In the genomic region with DNA sequence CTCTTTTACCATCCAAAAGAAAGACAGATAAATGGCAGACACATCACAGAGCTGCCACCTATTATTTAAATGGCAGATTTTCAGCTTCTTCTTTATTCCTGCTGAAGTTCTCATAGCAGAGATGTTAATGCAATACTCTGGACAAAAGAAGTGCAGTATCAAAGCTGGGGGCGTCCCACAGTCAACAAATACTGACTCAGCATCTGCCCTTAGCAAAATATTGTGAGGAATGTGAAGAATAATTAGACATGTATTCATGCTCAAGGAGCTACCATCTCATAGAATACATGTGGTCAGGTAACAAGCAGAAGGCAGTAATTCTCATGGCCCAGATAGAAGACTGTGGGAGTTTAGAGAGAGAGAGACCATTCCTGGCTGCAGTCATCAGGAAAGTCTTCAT, we compare ENCODE assay signal across 26 cellular contexts.
DNase-seq lines count a peak whose midpoint lies in the region; ATAC-seq, FAIRE-seq and TF ChIP-seq lines count a peak whose summit lies in the region.
"Had no signal": no experiment of that assay in that cellular context is flagged by ENCODE, and none has a peak within 500 bp of the region (broad histone marks: within the 10 kb centered on the region; RNA-seq: fewer than 3 reads in every experiment).

No MANE protein-coding gene starts in this region.

- POLR2A ChIA-PET in IMR-90 (lab: Charles Lee; ENCODE audit: unreplicated experiment): no interaction called here
- POLR2A ChIA-PET in K562 (lab: Yijun Ruan, JAX): no interaction called here

- H3K23ac ChIP-seq in IMR-90 (ENCODE audit: low read depth, low read length): no peak overlapping the region

- no peak overlapping the region for H3K9ac ChIP-seq in IMR-90 (ENCODE audit: low read depth, low read length)
- no peak overlapping the region for H3K9ac ChIP-seq in K562 (ENCODE audit: insufficient read depth in 1 of 2, low read depth in 2 of 2, low read length in 2 of 2)
- H3K9ac ChIP-seq: BLaER1 had no signal

- no peak overlapping the region for H4K91ac ChIP-seq in IMR-90 (ENCODE audit: insufficient read depth, low read depth, low read length)

- H3K79me1 ChIP-seq in IMR-90 (ENCODE audit: low read depth in 1 of 2, low read length in 2 of 2): no peaks in the 10 kb centered on the region

- H3K79me2 ChIP-seq in K562 (ENCODE audit: control insufficient read depth, insufficient read depth, low read length): no peaks in the 10 kb centered on the region

- no peaks in the 10 kb centered on the region for H4K20me1 ChIP-seq in IMR-90 (ENCODE audit: insufficient read depth, low read length)
- H4K20me1 ChIP-seq in K562 (replicated peaks; ENCODE audit: control insufficient read depth, insufficient read depth, low read length): no peaks in the 10 kb centered on the region
- H4K20me1 ChIP-seq: BLaER1 had no signal

- H4K5ac ChIP-seq in IMR-90 (ENCODE audit: low read depth, low read length): no peak overlapping the region

- no peak overlapping the region for H3K56ac ChIP-seq in IMR-90 (ENCODE audit: extremely low read depth, insufficient read depth, low read length)

- no peak for TF ChIP-seq CTCF in IMR-90 (conservative IDR thresholded peaks at IDR 0.05; ENCODE audit: low read depth, low read length)
- TF ChIP-seq CTCF in K562 (IDR thresholded peaks at IDR 0.05 in 2 of 3, conservative IDR thresholded peaks at IDR 0.05 in 1 of 3; ENCODE audit: insufficient read depth in 2 of 3, low read depth in 1 of 3, low read length in 3 of 3): no peak
- no peak for TF ChIP-seq CTCF in dorsolateral prefrontal cortex (IDR thresholded peaks at IDR 0.05 in 54 of 56, conservative IDR thresholded peaks at IDR 0.05 in 2 of 56; ENCODE audit: low read depth in 1 of 56, partially characterized antibody in 56 of 56)

- TF ChIP-seq POLR2A in IMR-90 (IDR thresholded peaks at IDR 0.05; ENCODE audit: low read depth, low read length) (no peak), K562 (conservative IDR thresholded peaks at IDR 0.05) (no peak)

- BruUV-seq in IMR-90 (replicated peaks; lab: Mats Ljungman, UMichigan): no TSS peak
- no TSS peak for BruUV-seq in K562 (replicated peaks; lab: Mats Ljungman, UMichigan)

- H3K36me3 ChIP-seq in IMR-90 (ENCODE audit: control insufficient read depth, insufficient read depth, low read length): no peaks in the 10 kb centered on the region
- no peaks in the 10 kb centered on the region for H3K36me3 ChIP-seq in K562 (ENCODE audit: control insufficient read depth, insufficient read depth, low read length)
- H3K36me3 ChIP-seq: BE2C, BLaER1 had no signal

- H3K27ac ChIP-seq in IMR-90 (ENCODE audit: insufficient read depth, low read length) (no peak overlapping the region), K562 (ENCODE audit: extremely low read depth, low read depth, low read length) (no peak overlapping the region), dorsolateral prefrontal cortex (no peak overlapping the region)
- H3K27ac ChIP-seq: BLaER1 had no signal

- no peaks in the 10 kb centered on the region for H3K9me1 ChIP-seq in IMR-90 (ENCODE audit: insufficient read depth, low read length)
- no peaks in the 10 kb centered on the region for H3K9me1 ChIP-seq in K562 (ENCODE audit: control insufficient read depth, insufficient read depth, low read length)

- no CpG with 5 or more reads among the region's 1 CpG for WGBS in IMR-90 (ENCODE audit: extremely low coverage in 2 of 2, insufficient read length in 1 of 2), 2 experiments
- WGBS in K562 (ENCODE audit: insufficient coverage, low coverage, missing lambda C conversion rate): 0% methylated on average over 1 of the region's 1 CpG

- no peak for DNase-seq in IMR-90
- peak; percentile 41 for DNase-seq in amniotic epithelial cell (ENCODE audit: low read depth)
- no peak for DNase-seq in K562 (ENCODE audit: extremely low read depth in 1 of 4, low spot score in 3 of 4)
- DNase-seq in activated T-cell treated with anti-CD3 and anti-CD28 coated beads, Interleukin-2, amount 50 U/mL, for 48 hours: no peak
- DNase-seq in dorsolateral prefrontal cortex: no peak
- DNase-seq in SKM-1 (lab: John Stamatoyannopoulos, UW; ENCODE audit: unreplicated experiment): no peak
- DNase-seq: 8988T; ACHN; BE2C; C1 segment of cervical spinal cord; CD4-positive, alpha-beta memory T cell; CD4-positive, CD25-positive, alpha-beta regulatory T cell; CD8-positive, alpha-beta memory T cell; COR-L47; DMS 273 treated with DMSO at 0.1 percent for 48 hours; DMS153; DMS53; DMS79; DND-41; EL; GDM1 had no signal

- no peak for TF ChIP-seq EP300 in K562 (IDR thresholded peaks at IDR 0.05; ENCODE audit: low read length)

- ATAC-seq in IMR-90 (ENCODE audit: low read depth) (no peak), K562 (no peak)
- ATAC-seq: GM12878 had no signal

- H2BK15ac ChIP-seq in IMR-90 (ENCODE audit: low read depth, low read length): no peak overlapping the region

- H3K9me3 ChIP-seq in IMR-90 (ENCODE audit: control insufficient read depth, insufficient read depth, low read length): peaks cover 4% of the 10 kb centered on the region
- H3K9me3 ChIP-seq in K562 (replicated peaks; ENCODE audit: control insufficient read depth, insufficient read depth, low read depth, low read length): no peaks in the 10 kb centered on the region
- H3K9me3 ChIP-seq: BE2C, BLaER1 had no signal

- peaks cover 16% of the 10 kb centered on the region for H3K27me3 ChIP-seq in IMR-90 (ENCODE audit: control insufficient read depth, insufficient read depth, low read length)
- no peaks in the 10 kb centered on the region for H3K27me3 ChIP-seq in K562 (ENCODE audit: control insufficient read depth in 2 of 2, insufficient read depth in 2 of 2, low read length in 2 of 2)
- peaks cover 0 to 27% (median 3%) of the 10 kb centered on the region in 45 donors for H3K27me3 ChIP-seq in dorsolateral prefrontal cortex
- H3K27me3 ChIP-seq: BLaER1 had no signal

- no peak overlapping the region for H3K14ac ChIP-seq in IMR-90 (replicated peaks; ENCODE audit: low read depth, low read length)

- H4K8ac ChIP-seq in IMR-90 (ENCODE audit: low read depth in 2 of 2, low read length in 2 of 2): no peak overlapping the region

- in situ Hi-C loops in IMR-90 (cut with MboI; ENCODE audit: low sequenced_read_pairs): no loop called here
- in situ Hi-C loops in K562 (cut with MboI): no loop called here

- H2AK5ac ChIP-seq in IMR-90 (ENCODE audit: low read depth, low read length): no peak overlapping the region

- CTCF ChIA-PET in IMR-90 (lab: Yijun Ruan, JAX): no interaction called here
- CTCF ChIA-PET in K562 (lab: Yijun Ruan, JAX; ENCODE audit: low intra/inter-chr PET ratio): no interaction called here

- no peak overlapping the region for H3K18ac ChIP-seq in IMR-90 (ENCODE audit: low read depth, low read length)

- H3K4me2 ChIP-seq in IMR-90 (ENCODE audit: low read depth, low read length) (no peak overlapping the region), K562 (ENCODE audit: insufficient read depth, low read length) (no peak overlapping the region)
- H3K4me2 ChIP-seq: BLaER1 had no signal

- no peak overlapping the region for H3K4me3 ChIP-seq in IMR-90 (ENCODE audit: insufficient read depth, low read depth, low read length)
- H3K4me3 ChIP-seq in K562: no peak overlapping the region
- no peak overlapping the region for H3K4me3 ChIP-seq in dorsolateral prefrontal cortex
- H3K4me3 ChIP-seq: BLaER1, GM12878 had no signal

- dilution Hi-C loops in IMR-90 (cut with HindIII; ENCODE audit: low sequenced_read_pairs, unreplicated experiment): no loop called here

- H2BK5ac ChIP-seq in IMR-90 (ENCODE audit: low read depth, low read length, poor library complexity, severe bottlenecking): no peak overlapping the region

- intact Hi-C loops in IMR-90 (cut with micrococcal nuclease): no loop called here
- intact Hi-C loops in K562 (cut with micrococcal nuclease): no loop called here
- intact Hi-C loops in dorsolateral prefrontal cortex (cut with DNase I): no loop called here

- no peak overlapping the region for H3K4ac ChIP-seq in IMR-90 (ENCODE audit: low read depth, low read length)

- no peak overlapping the region for H2BK120ac ChIP-seq in IMR-90 (ENCODE audit: low read depth, low read length)

- FAIRE-seq in K562 (lab: Jason Lieb, UNC): no peak
- FAIRE-seq: A204.1, GM12878, GM12892, GM18507 had no signal

- TF ChIP-seq RAD21 in IMR-90 (IDR thresholded peaks at IDR 0.05; ENCODE audit: low read length) (no peak), K562 (CRISPR knock-in tag; conservative IDR thresholded peaks at IDR 0.05 in 1 of 2, IDR thresholded peaks at IDR 0.05 in 1 of 2) (no peak)

- H2AFZ ChIP-seq in IMR-90 (replicated peaks; ENCODE audit: low read length, poor library complexity) (no peak overlapping the region), K562 (ENCODE audit: low read depth, low read length) (no peak overlapping the region)

- no peaks in the 10 kb centered on the region for H3K4me1 ChIP-seq in IMR-90 (ENCODE audit: control insufficient read depth, insufficient read depth, low read length)
- no peaks in the 10 kb centered on the region for H3K4me1 ChIP-seq in K562 (replicated peaks in 1 of 2; ENCODE audit: control insufficient read depth in 2 of 2, insufficient read depth in 2 of 2, low read length in 2 of 2)
- H3K4me1 ChIP-seq: BE2C, BLaER1 had no signal

- H2BK20ac ChIP-seq in IMR-90 (ENCODE audit: low read depth, low read length): no peak overlapping the region

- no peak overlapping the region for H2AK9ac ChIP-seq in IMR-90 (replicated peaks; ENCODE audit: low read depth, low read length, poor library complexity)

TF ChIP-seq in IMR-90, 13 proteins besides CTCF, POLR2A, EP300 and RAD21:
- TF ChIP-seq SMC3 (IDR thresholded peaks at IDR 0.05; ENCODE audit: low read depth, low read length) (no peak), MAFK (IDR thresholded peaks at IDR 0.05; ENCODE audit: low read depth, low read length) (peak; percentile 65)
- TF ChIP-seq, protein P1, sequence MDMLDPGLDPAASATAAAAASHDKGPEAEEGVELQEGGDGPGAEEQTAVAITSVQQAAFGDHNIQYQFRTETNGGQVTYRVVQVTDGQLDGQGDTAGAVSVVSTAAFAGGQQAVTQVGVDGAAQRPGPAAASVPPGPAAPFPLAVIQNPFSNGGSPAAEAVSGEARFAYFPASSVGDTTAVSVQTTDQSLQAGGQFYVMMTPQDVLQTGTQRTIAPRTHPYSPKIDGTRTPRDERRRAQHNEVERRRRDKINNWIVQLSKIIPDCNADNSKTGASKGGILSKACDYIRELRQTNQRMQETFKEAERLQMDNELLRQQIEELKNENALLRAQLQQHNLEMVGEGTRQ (IDR thresholded peaks at IDR 0.05; ENCODE audit: low read depth, low read length): no peak

TF ChIP-seq in K562, 482 proteins besides CTCF, POLR2A, EP300 and RAD21:
- TF ChIP-seq ZNF316 (IDR thresholded peaks at IDR 0.05) (0 out of 2 replicates have a peak, but pooled peaks have one; percentile 11), ZNF274 (IDR thresholded peaks at IDR 0.05; ENCODE audit: borderline replicate concordance, low read depth, low read length) (no peak)
